Comparison of ENCODE assay signal across 6 cellular contexts in genomic region chr5:146553446-146553845, GRCh38. TPM values are rescaled to one million over a fixed set of nuclear protein-coding genes. Genes with fewer than 3 reads are reported as not detected.
"Had no signal": no experiment of that assay in that cellular context is flagged by ENCODE, and none has a peak within 500 bp of the region (broad histone marks: within the 10 kb centered on the region; RNA-seq: fewer than 3 reads in every experiment).

No MANE protein-coding gene starts in this region.

- H2AFZ ChIP-seq: GM23338 had no signal

- DNase-seq: H9, HCEC 1CT, IMR-90 had no signal

- H3K4me2 ChIP-seq: GM23338 had no signal

- H3K4me3 ChIP-seq: GM23338 had no signal

RNA-seq across cellular contexts. Expression of gene GPR151, which starts 37.5 kb away (rescaled TPM):
- total RNA-seq: GM23338, H1, H9, HT-29, IMR-90 had no signal
- polyA plus RNA-seq: GM23338, IMR-90 had no signal
